ENCODE assay signal across 19 cellular contexts in the genomic region with DNA sequence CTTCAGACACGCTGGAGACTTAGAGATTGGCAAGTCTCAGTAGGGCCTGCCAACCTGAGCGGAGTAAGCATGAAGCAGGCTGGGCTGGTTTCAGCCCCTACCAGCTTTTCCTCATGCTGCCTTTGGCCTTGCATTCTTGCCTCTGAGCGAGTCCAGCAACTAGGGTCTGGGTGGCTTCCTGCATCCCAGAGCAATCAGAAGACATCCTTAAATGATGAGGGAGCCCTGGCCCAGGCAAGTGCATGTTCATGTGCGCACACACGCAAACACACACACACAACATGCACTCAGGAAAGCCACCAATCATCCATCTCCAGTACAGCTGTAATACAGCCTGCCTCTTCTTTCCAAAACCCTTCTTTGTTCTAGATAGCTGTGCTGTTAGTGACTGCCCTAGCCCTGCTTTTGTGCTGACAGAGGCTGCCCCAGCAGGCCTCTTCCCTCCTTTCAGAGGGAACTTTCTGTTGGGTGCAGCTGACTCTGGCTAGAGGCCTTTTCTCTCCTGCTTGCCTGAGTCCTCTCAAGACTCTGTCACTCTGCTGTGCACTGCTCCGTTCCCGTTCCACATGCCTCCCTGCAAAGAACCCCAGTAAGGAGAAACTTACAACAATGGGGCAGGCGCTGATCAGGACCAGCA. TPM values are rescaled to one million over a fixed set of nuclear protein-coding genes. Genes with fewer than 3 reads are reported as not detected.
DNase-seq lines count a peak whose midpoint lies in the region; ATAC-seq and TF ChIP-seq lines count a peak whose summit lies in the region.
"Had no signal": no experiment of that assay in that cellular context is flagged by ENCODE, and none has a peak within 500 bp of the region (broad histone marks: within the 10 kb centered on the region; RNA-seq: fewer than 3 reads in every experiment).

No MANE protein-coding gene starts in this region.

- ATAC-seq in HG03135 (IDR thresholded peaks at IDR 0.05; ENCODE audit: unreplicated experiment): no peak
- ATAC-seq: CD8-positive, alpha-beta T cell had no signal

- peak; percentile 10 for DNase-seq in NCI-H2107 treated with DMSO at 0.1 percent for 48 hours (lab: John Stamatoyannopoulos, UW; ENCODE audit: unreplicated experiment)
- no peak for DNase-seq in NCI-H2107 (lab: John Stamatoyannopoulos, UW)
- peak; percentile 17 for DNase-seq in globus pallidus (ENCODE audit: low spot score)
- DNase-seq in posterior vena cava (ENCODE audit: low spot score): peak; percentile 55
- peak; percentile 26 to 39 for DNase-seq in thyroid gland
- no peak for DNase-seq in G401 (ENCODE audit: low spot score)
- DNase-seq in adrenal gland: no peak
- DNase-seq: CD8-positive, alpha-beta T cell; DND-41; GM23248; Karpas-422; MV-4-11; NCI-H1105 treated with DMSO at 0.1 percent for 48 hours; NCI-H1694; NCI-H2081; SIG-M5 had no signal

- intact Hi-C loops in posterior vena cava (cut with DNase I) (no loop called here), thyroid gland (cut with DNase I) (no loop called here), adrenal gland (cut with DNase I) (no loop called here)

- H3K27me3 ChIP-seq in thyroid gland (no peaks in the 10 kb centered on the region), adrenal gland (no peaks in the 10 kb centered on the region)
- H3K27me3 ChIP-seq: BLaER1 treated with 17β-estradiol and CSF1 and Interleukin-3, amounts not matched to agents 10 nM and 100 nM had no signal

- H3K9me3 ChIP-seq in thyroid gland (no peaks in the 10 kb centered on the region), adrenal gland (replicated peaks in 1 of 3) (no peaks in the 10 kb centered on the region)
- H3K9me3 ChIP-seq: BLaER1 treated with 17β-estradiol and CSF1 and Interleukin-3, amounts not matched to agents 10 nM and 100 nM had no signal

- H3K36me3 ChIP-seq in thyroid gland (no peaks in the 10 kb centered on the region), adrenal gland (replicated peaks in 1 of 2) (no peaks in the 10 kb centered on the region)
- H3K36me3 ChIP-seq: BLaER1 treated with 17β-estradiol and CSF1 and Interleukin-3, amounts not matched to agents 10 nM and 100 nM had no signal

- no peak for TF ChIP-seq CTCF in thyroid gland (IDR thresholded peaks at IDR 0.05)
- no peak for TF ChIP-seq CTCF in adrenal gland (IDR thresholded peaks at IDR 0.05)

- peaks cover 28 to 34% of the 10 kb centered on the region in 2 donors for H3K4me1 ChIP-seq in thyroid gland
- no peaks in the 10 kb centered on the region for H3K4me1 ChIP-seq in adrenal gland (replicated peaks in 1 of 2)

- H3K4me3 ChIP-seq in thyroid gland (replicated peaks in 1 of 3) (no peak overlapping the region), adrenal gland (no peak overlapping the region)
- H3K4me3 ChIP-seq: BLaER1 treated with 17β-estradiol and CSF1 and Interleukin-3, amounts not matched to agents 10 nM and 100 nM; GM23248 had no signal

- H3K27ac ChIP-seq in thyroid gland: peak overlapping the region in 1 of 3 donors; percentile 39
- no peak overlapping the region for H3K27ac ChIP-seq in adrenal gland
- H3K27ac ChIP-seq: 22Rv1; BLaER1 treated with 17β-estradiol and CSF1 and Interleukin-3, amounts not matched to agents 10 nM and 100 nM; GM23248 had no signal

- 64 to 75% methylated on average over 6 to 8 of the region's 8 CpGs for whole genome bisulfite sequencing in thyroid gland, 2 donors
- 97% methylated on average over 6 to 8 of the region's 8 CpGs for WGBS in adrenal gland, 4 donors

- no peak for TF ChIP-seq POLR2A in thyroid gland (IDR thresholded peaks at IDR 0.05)
- TF ChIP-seq POLR2A in adrenal gland (IDR thresholded peaks at IDR 0.05): no peak

- in situ Hi-C loops in G401 (cut with HindIII; ENCODE audit: low sequenced_read_pairs): no loop called here

RNA-seq across cellular contexts. Expression of gene TBX2, which starts 30.7 kb away (rescaled TPM):
- 10 to 100 TPM; 11.2 to 16.5 TPM for total RNA-seq in posterior vena cava
- 10 to 100 TPM in 2 of 4 donors, 1 to 10 TPM in 2; 5.3 to 20.2 (median 11.0) TPM for total RNA-seq in thyroid gland
- 6.2 and 11.4 TPM in 2 replicates for total RNA-seq in G401 (2014; rRNA removed; shearing (Covaris generic))
- total RNA-seq in adrenal gland: 10 to 100 TPM in 2 of 8 donors, 1 to 10 TPM in 6; 6.4 to 16.0 (median 7.4) TPM
- 10 to 100 TPM in 2 of 3 donors, 1 to 10 TPM in 1; 2.4 to 22.1 (median 14.9) TPM for polyA plus RNA-seq in adrenal gland
- total RNA-seq: CD8-positive, alpha-beta T cell had no signal

Comparison
In these comparisons a context has a peak if more than half of its experiments do, and no peak if none do; other contexts are left out.
1. DNase-seq: peak in NCI-H2107 treated with DMSO at 0.1 percent for 48 hours (single experiment), globus pallidus (single experiment), posterior vena cava (single experiment) and thyroid gland (2 of 2); none in NCI-H2107 (single experiment), G401 (single experiment) and adrenal gland (0 of 7).